ENCODE assay signal across 8 cellular contexts in the genomic region with DNA sequence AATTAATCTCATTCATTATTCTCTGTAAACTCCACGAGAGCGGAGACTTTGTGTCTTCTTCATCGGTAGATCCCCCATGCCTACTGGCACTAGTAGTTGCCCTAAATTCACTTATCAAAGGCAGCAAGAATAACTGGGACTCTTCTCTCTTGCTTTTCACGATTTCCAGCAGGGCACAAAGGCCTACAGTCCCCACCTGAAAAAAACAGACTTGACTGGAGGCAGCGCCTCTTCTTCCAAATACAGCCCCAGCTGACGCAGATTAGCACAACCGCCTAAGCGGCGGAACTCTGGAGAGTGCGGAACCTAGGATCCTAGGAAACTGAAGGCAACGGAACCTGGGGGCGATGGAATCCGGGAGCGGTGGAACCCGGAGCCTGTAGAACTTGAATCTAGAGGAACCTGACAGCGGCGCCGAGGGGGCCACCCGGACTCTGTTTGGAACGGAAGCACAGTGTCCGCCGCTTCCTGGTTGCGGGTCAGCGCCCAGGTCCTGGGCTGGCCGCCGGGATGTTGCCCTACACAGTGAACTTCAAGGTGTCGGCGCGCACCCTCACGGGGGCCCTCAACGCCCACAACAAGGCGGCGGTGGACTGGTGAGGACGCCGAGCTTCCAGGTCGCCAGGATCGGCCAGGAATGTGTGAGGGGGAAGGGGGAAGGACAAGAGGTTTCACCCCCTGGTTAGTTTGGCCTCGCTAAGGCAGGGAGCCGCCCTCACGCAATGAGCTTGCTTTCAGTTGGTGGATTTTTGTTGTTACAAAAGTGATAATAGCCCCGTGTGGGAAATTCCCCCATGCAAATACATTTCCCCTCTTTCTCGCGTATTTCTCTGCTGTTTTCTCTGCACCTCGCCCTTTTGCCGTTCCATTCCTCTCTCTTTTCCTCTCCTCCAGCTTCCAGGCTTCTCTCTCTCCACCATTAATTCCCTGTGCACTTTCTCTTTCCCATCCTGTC. TPM values are rescaled to one million over a fixed set of nuclear protein-coding genes. Genes with fewer than 3 reads are reported as not detected.
DNase-seq lines count a peak whose midpoint lies in the region; ATAC-seq, FAIRE-seq and TF ChIP-seq lines count a peak whose summit lies in the region.

TSS of gene WDR11 (plus strand) at position 452 of the 955 bp plus-strand sequence. CDS start at position 511, 59 bp downstream.

- H3K27me3 ChIP-seq in esophagus squamous epithelium: no peaks in the 10 kb centered on the region

- intact Hi-C loops in esophagus squamous epithelium (cut with DNase I): no loop called here

- TF ChIP-seq CTCF in esophagus squamous epithelium (IDR thresholded peaks at IDR 0.05): no peak

- peak; percentile 16 for FAIRE-seq in RCC 7860 (lab: Jason Lieb, UNC)

- H3K27ac ChIP-seq in esophagus squamous epithelium: peak within 1 kb of the TSS; percentile 83 to 89 (median 88)

- WGBS in esophagus squamous epithelium, 2 donors: 5 to 8% methylated on average over 22 to 28 of the region's 45 CpGs

- peak within 1 kb of the TSS; percentile 80 to 84 (median 82) for H3K4me3 ChIP-seq in esophagus squamous epithelium

- peaks cover 0 to 33% (median 0%) of the 10 kb centered on the region in 3 donors for H3K36me3 ChIP-seq in esophagus squamous epithelium

- DNase-seq in DMS79 treated with DMSO at 0.1 percent for 48 hours (lab: John Stamatoyannopoulos, UW) (peak; percentile 68), KBM-7 (peak; percentile 90), RCC 7860 (ENCODE audit: low spot score) (peak; percentile 82), activated T-helper 1 cell treated with Interleukin-2 at 50 U/mL for 16 hours (ENCODE audit: low read depth) (peak; percentile 45), esophagus squamous epithelium (lab: John Stamatoyannopoulos, UW) (peak; percentile 42), myocyte (ENCODE audit: low read depth) (peak; percentile 94)
- peak; percentile 48 to 64 for DNase-seq in stimulated activated CD8-positive, alpha-beta memory T cell treated with anti-CD3 and anti-CD28 coated beads, Interleukin-7, amount 100 ng/mL, for 4 hours (ENCODE audit: low read depth in 2 of 2)

- H3K4me1 ChIP-seq in esophagus squamous epithelium: peaks cover 4 to 33% (median 10%) of the 10 kb centered on the region in 3 donors

- peak; percentile 96 for ATAC-seq in GM21723 (IDR thresholded peaks at IDR 0.05; ENCODE audit: unreplicated experiment)

- in situ Hi-C loops in KBM-7 (cut with MboI; ENCODE audit: low pct_unique_long_range_greater_than_20kb, low sequenced_read_pairs): no loop called here

- TF ChIP-seq POLR2A in esophagus squamous epithelium (IDR thresholded peaks at IDR 0.05): peak in 2 of 4 donors; percentile 69 to 70

- no peaks in the 10 kb centered on the region for H3K9me3 ChIP-seq in esophagus squamous epithelium

RNA-seq across cellular contexts. Expression of gene WDR11, which starts in this region (rescaled TPM):
- 10 to 100 TPM; 21.9 to 50.7 (median 39.2) TPM for total RNA-seq in esophagus squamous epithelium
- 27.7 and 29.4 TPM in 2 replicates for total RNA-seq in myocyte
- polyA plus RNA-seq in myocyte (2012): 21.6 TPM

Comparison
In these comparisons a context has a peak if more than half of its experiments do, and no peak if none do; other contexts are left out.
1. Peak in every context shown above with its lines: DNase-seq, ATAC-seq, H3K4me3 ChIP-seq and H3K27ac ChIP-seq.
2. DNase-seq: peak in every context shown above with its lines; median percentile 94 in myocyte; 90 in KBM-7; 82 in RCC 7860; 68 in DMS79 treated with DMSO at 0.1 percent for 48 hours; 56 in stimulated activated CD8-positive, alpha-beta memory T cell treated with anti-CD3 and anti-CD28 coated beads, Interleukin-7, amount 100 ng/mL, for 4 hours; 45 in activated T-helper 1 cell treated with Interleukin-2 at 50 U/mL for 16 hours; 42 in esophagus squamous epithelium.